17 cellular contexts compared by ENCODE assay signal in the genomic region with DNA sequence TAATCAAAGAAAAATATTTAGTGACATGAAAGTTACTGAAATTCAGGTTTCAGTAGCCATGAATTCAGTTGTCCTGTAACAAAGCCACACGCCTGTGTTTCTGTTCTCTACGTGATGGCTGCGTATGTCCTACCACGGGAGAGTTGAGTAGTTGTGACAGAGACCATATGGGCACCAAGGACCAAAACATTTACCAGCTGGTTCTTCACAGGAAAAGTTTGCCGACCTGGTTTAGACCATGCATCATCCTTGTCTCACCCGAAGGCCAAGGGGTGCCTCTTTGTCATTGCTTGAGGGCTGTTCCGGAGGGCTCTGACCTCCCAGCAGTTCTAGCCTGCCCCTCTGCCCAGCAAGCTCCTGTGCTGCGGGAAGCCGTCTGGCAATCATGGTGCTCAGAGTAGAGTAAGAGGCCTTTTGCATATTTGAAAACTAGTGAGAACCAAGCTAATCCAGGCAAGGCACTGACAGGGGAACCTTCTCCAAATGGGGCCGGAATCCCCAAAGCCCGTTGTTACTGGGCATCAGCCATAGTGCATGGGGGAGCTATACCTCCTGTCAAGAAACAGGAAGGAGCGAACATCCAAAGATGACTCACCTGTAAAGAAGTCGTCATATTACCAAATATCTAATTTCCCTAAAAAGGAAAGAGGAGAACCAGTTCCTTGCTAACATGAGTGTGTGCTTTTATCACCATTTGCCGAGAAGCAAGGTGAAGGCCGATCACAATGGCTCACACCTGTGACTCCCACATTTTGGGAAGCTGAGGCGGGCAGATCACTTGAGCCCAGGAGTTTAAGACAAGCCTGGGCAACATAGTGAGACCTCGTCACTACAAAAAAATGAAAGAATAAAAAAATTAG.
"Had no signal": no experiment of that assay in that cellular context is flagged by ENCODE, and none has a peak within 500 bp of the region (broad histone marks: within the 10 kb centered on the region; RNA-seq: fewer than 3 reads in every experiment).

No MANE protein-coding gene starts in this region.

- H3K9me3 Mint-ChIP-seq: activated naive CD4-positive, alpha-beta T cell treated with anti-CD3 and anti-CD28 coated beads, Interleukin-2, amount 10 ng/mL, durations not matched to agents 7 days and 5 days; activated T-helper 1 cell treated with anti-CD3 and anti-CD28 coated beads, Interleukin-12 subunit alpha, Interleukin-12 subunit beta, Interleukin-2, Interleukin-4 antibody, amounts not matched to agents 30 ng/mL and 10 ng/mL and 1 ng/mL, durations not matched to agents 14 hours and 24 hours and 36 hours had no signal

- H3K9me3 ChIP-seq: esophagus squamous epithelium, transverse colon had no signal

- H3K27ac ChIP-seq: esophagus squamous epithelium, heart left ventricle, SK-N-MC, transverse colon, WERI-Rb-1 had no signal

- H3K36me3 ChIP-seq: esophagus squamous epithelium, heart left ventricle, transverse colon, WERI-Rb-1 had no signal

- H3K4me1 ChIP-seq: esophagus squamous epithelium, heart left ventricle, transverse colon had no signal

- H3K27me3 ChIP-seq: heart left ventricle, transverse colon had no signal

- ATAC-seq: activated CD4-positive, alpha-beta T cell treated with anti-CD3 and anti-CD28 coated beads for 36 hours; activated CD8-positive, alpha-beta T cell treated with anti-CD3 and anti-CD28 coated beads for 36 hours; heart left ventricle; stimulated activated effector memory CD8-positive, alpha-beta T cell treated with anti-CD3 and anti-CD28 coated beads, Interleukin-12 subunit alpha, Interleukin-12 subunit beta, amount 100 ng/mL, for 72 hours; T-cell had no signal

- H3K27ac Mint-ChIP-seq: activated CD4-positive, alpha-beta T cell treated with anti-CD3 and anti-CD28 coated beads for 36 hours; activated CD8-positive, alpha-beta T cell treated with anti-CD3 and anti-CD28 coated beads for 36 hours; activated naive CD4-positive, alpha-beta T cell treated with anti-CD3 and anti-CD28 coated beads, Interleukin-2, amount 10 ng/mL, durations not matched to agents 7 days and 5 days; activated T-helper 1 cell treated with anti-CD3 and anti-CD28 coated beads, Interleukin-12 subunit alpha, Interleukin-12 subunit beta, Interleukin-2, Interleukin-4 antibody, amounts not matched to agents 30 ng/mL and 10 ng/mL and 1 ng/mL, durations not matched to agents 14 hours and 24 hours and 36 hours; endodermal cell; stimulated activated effector memory CD8-positive, alpha-beta T cell treated with anti-CD3 and anti-CD28 coated beads, Interleukin-12 subunit alpha, Interleukin-12 subunit beta, amount 100 ng/mL, for 72 hours; T-cell had no signal

- H3K4me3 ChIP-seq: esophagus squamous epithelium, heart left ventricle, SK-N-MC, transverse colon had no signal

- H3K4me1 Mint-ChIP-seq: activated CD4-positive, alpha-beta T cell treated with anti-CD3 and anti-CD28 coated beads for 36 hours; activated naive CD4-positive, alpha-beta T cell treated with anti-CD3 and anti-CD28 coated beads, Interleukin-2, amount 10 ng/mL, durations not matched to agents 7 days and 5 days; endodermal cell; stimulated activated effector memory CD8-positive, alpha-beta T cell treated with anti-CD3 and anti-CD28 coated beads, Interleukin-12 subunit alpha, Interleukin-12 subunit beta, amount 100 ng/mL, for 72 hours; T-cell had no signal

- DNase-seq: activated CD4-positive, alpha-beta T cell treated with anti-CD3 and anti-CD28 coated beads for 36 hours; activated CD8-positive, alpha-beta T cell treated with anti-CD3 and anti-CD28 coated beads for 36 hours; activated naive CD4-positive, alpha-beta T cell treated with anti-CD3 and anti-CD28 coated beads, Interleukin-2, amount 10 ng/mL, durations not matched to agents 7 days and 5 days; central memory CD4-positive, alpha-beta T cell; endodermal cell; esophagus squamous epithelium; foreskin melanocyte; heart left ventricle; islet precursor cell; midbrain; substantia nigra; T-cell; transverse colon; WERI-Rb-1 had no signal

- H3K4me3 Mint-ChIP-seq: activated CD4-positive, alpha-beta T cell treated with anti-CD3 and anti-CD28 coated beads for 36 hours; activated CD8-positive, alpha-beta T cell treated with anti-CD3 and anti-CD28 coated beads for 36 hours; activated naive CD4-positive, alpha-beta T cell treated with anti-CD3 and anti-CD28 coated beads, Interleukin-2, amount 10 ng/mL, durations not matched to agents 7 days and 5 days; activated T-helper 1 cell treated with anti-CD3 and anti-CD28 coated beads, Interleukin-12 subunit alpha, Interleukin-12 subunit beta, Interleukin-2, Interleukin-4 antibody, amounts not matched to agents 30 ng/mL and 10 ng/mL and 1 ng/mL, durations not matched to agents 14 hours and 24 hours and 36 hours; endodermal cell; stimulated activated effector memory CD8-positive, alpha-beta T cell treated with anti-CD3 and anti-CD28 coated beads, Interleukin-12 subunit alpha, Interleukin-12 subunit beta, amount 100 ng/mL, for 72 hours; T-cell had no signal
